Comparison of ENCODE assay signal across 22 cellular contexts in genomic region chr2:121231385-121232000, GRCh38. TPM values are rescaled to one million over a fixed set of nuclear protein-coding genes. Genes with fewer than 3 reads are reported as not detected.
A peak's percentile ranks its signal among the peaks of the same experiment; 100 is the strongest.
DNase-seq lines count a peak whose midpoint lies in the region; ATAC-seq, FAIRE-seq and TF ChIP-seq lines count a peak whose summit lies in the region.
"Had no signal": no experiment of that assay in that cellular context is flagged by ENCODE, and none has a peak within 500 bp of the region (broad histone marks: within the 10 kb centered on the region; RNA-seq: fewer than 3 reads in every experiment).

No MANE protein-coding gene starts in this region.

- H3K4me1 ChIP-seq in kidney (ENCODE audit: control insufficient read depth in 1 of 2, insufficient read depth in 1 of 2, low read depth in 1 of 2, low read length in 2 of 2) (peaks cover 13 to 15% of the 10 kb centered on the region in 2 donors), trophoblast cell (ENCODE audit: control insufficient read depth in 1 of 2, insufficient read depth in 2 of 2, low read length in 2 of 2) (no peaks in the 10 kb centered on the region), aorta (ENCODE audit: control insufficient read depth in 1 of 2, insufficient read depth in 2 of 2, low read length in 2 of 2) (no peaks in the 10 kb centered on the region)
- H3K4me1 ChIP-seq: A549, BE2C had no signal

- H2BK12ac ChIP-seq in trophoblast cell (ENCODE audit: low read length): no peak overlapping the region

- no peak for DNase-seq in stimulated activated naive CD8-positive, alpha-beta T cell treated with anti-CD3 and anti-CD28 coated beads, Interleukin-15, amount 100 ng/mL, for 72 hours
- DNase-seq in stimulated activated naive CD8-positive, alpha-beta T cell treated with anti-CD3 and anti-CD28 coated beads, Interleukin-15, Interleukin-2, amounts not matched to agents 100 U/mL and 50 U/mL, for 24 hours: no peak
- DNase-seq in kidney: peak; percentile 67
- DNase-seq in trophoblast cell: no peak
- peak in 1 of 2 donors; percentile 58 for DNase-seq in aorta
- no peak for DNase-seq in cortex of kidney (lab: John Stamatoyannopoulos, UW)
- DNase-seq in glutamatergic neuron: no peak
- no peak for DNase-seq in activated CD4-positive, alpha-beta memory T cell treated with anti-CD3 and anti-CD28 coated beads, Interleukin-2, amount 10 ng/mL, durations not matched to agents 7 days and 5 days
- DNase-seq: BE2C; CD8-positive, alpha-beta T cell; COR-L47; DMS153; DMS79 treated with DMSO at 0.1 percent for 48 hours; EL; H7 had no signal

- H4K8ac ChIP-seq in trophoblast cell (ENCODE audit: low read depth, low read length): no peak overlapping the region

- H2AK5ac ChIP-seq in trophoblast cell (ENCODE audit: low read length): no peak overlapping the region

- H3K9me3 Mint-ChIP-seq in stimulated activated naive CD8-positive, alpha-beta T cell treated with anti-CD3 and anti-CD28 coated beads, Interleukin-15, amount 100 ng/mL, for 72 hours: no peaks in the 10 kb centered on the region
- H3K9me3 Mint-ChIP-seq in glutamatergic neuron (ENCODE audit: unreplicated experiment): no peaks in the 10 kb centered on the region
- H3K9me3 Mint-ChIP-seq in activated CD4-positive, alpha-beta memory T cell treated with anti-CD3 and anti-CD28 coated beads, Interleukin-2, amount 10 ng/mL, durations not matched to agents 7 days and 5 days: no peaks in the 10 kb centered on the region
- H3K9me3 Mint-ChIP-seq: CD8-positive, alpha-beta T cell; GM23338 had no signal

- no peak overlapping the region for H4K12ac ChIP-seq in trophoblast cell (ENCODE audit: low read depth, low read length)

- no peaks in the 10 kb centered on the region for H3K79me2 ChIP-seq in trophoblast cell (ENCODE audit: control insufficient read depth, insufficient read depth, low read length, poor library complexity)

- no peak overlapping the region for H3K14ac ChIP-seq in trophoblast cell (ENCODE audit: low read length)

- H3K27me3 ChIP-seq in trophoblast cell (ENCODE audit: insufficient read depth, low read length) (no peaks in the 10 kb centered on the region), aorta (ENCODE audit: control insufficient read depth in 1 of 2, insufficient read depth in 2 of 2, low read length in 1 of 2) (no peaks in the 10 kb centered on the region)
- H3K27me3 ChIP-seq: BE2C had no signal

- H3K36me3 Mint-ChIP-seq in glutamatergic neuron (ENCODE audit: unreplicated experiment): peaks cover under 1% of the 10 kb centered on the region
- no peaks in the 10 kb centered on the region for H3K36me3 Mint-ChIP-seq in activated CD4-positive, alpha-beta memory T cell treated with anti-CD3 and anti-CD28 coated beads, Interleukin-2, amount 10 ng/mL, durations not matched to agents 7 days and 5 days (ENCODE audit: low read depth)
- H3K36me3 Mint-ChIP-seq: CD8-positive, alpha-beta T cell had no signal

- intact Hi-C loops in kidney (cut with DNase I) (no loop called here), aorta (cut with DNase I) (no loop called here)

- no peak overlapping the region for H3K18ac ChIP-seq in trophoblast cell (ENCODE audit: low read length)

- POLR2A ChIA-PET in activated CD4-positive, alpha-beta memory T cell treated with anti-CD3 and anti-CD28 coated beads, Interleukin-2, amount 10 ng/mL, durations not matched to agents 7 days and 5 days (lab: Charles Lee): no interaction called here

- WGBS in trophoblast cell (ENCODE audit: extremely low coverage, insufficient coverage, insufficient read length): no CpG with 5 or more reads among the region's 17 CpGs
- 91 to 93% methylated on average over 17 of the region's 17 CpGs for WGBS in aorta, 2 donors

- H3K4me3 Mint-ChIP-seq in stimulated activated naive CD8-positive, alpha-beta T cell treated with anti-CD3 and anti-CD28 coated beads, Interleukin-15, amount 100 ng/mL, for 72 hours: no peak overlapping the region
- H3K4me3 Mint-ChIP-seq in glutamatergic neuron (ENCODE audit: unreplicated experiment): no peak overlapping the region
- H3K4me3 Mint-ChIP-seq in activated CD4-positive, alpha-beta memory T cell treated with anti-CD3 and anti-CD28 coated beads, Interleukin-2, amount 10 ng/mL, durations not matched to agents 7 days and 5 days: no peak overlapping the region
- H3K4me3 Mint-ChIP-seq: CD8-positive, alpha-beta T cell; GM23338 had no signal

- no peaks in the 10 kb centered on the region for H3K27me3 Mint-ChIP-seq in stimulated activated naive CD8-positive, alpha-beta T cell treated with anti-CD3 and anti-CD28 coated beads, Interleukin-15, amount 100 ng/mL, for 72 hours
- H3K27me3 Mint-ChIP-seq in glutamatergic neuron (ENCODE audit: unreplicated experiment): peaks cover 3% of the 10 kb centered on the region
- H3K27me3 Mint-ChIP-seq in activated CD4-positive, alpha-beta memory T cell treated with anti-CD3 and anti-CD28 coated beads, Interleukin-2, amount 10 ng/mL, durations not matched to agents 7 days and 5 days: no peaks in the 10 kb centered on the region

- H2BK5ac ChIP-seq in trophoblast cell (ENCODE audit: low read depth, low read length, poor library complexity): no peak overlapping the region

- no peak overlapping the region for H3K23ac ChIP-seq in trophoblast cell (ENCODE audit: low read length)

- no peak overlapping the region for H3K4me2 ChIP-seq in trophoblast cell (ENCODE audit: low read length)
- H3K4me2 ChIP-seq: A549, GM23338 had no signal

- CTCF ChIA-PET in activated CD4-positive, alpha-beta memory T cell treated with anti-CD3 and anti-CD28 coated beads, Interleukin-2, amount 10 ng/mL, durations not matched to agents 7 days and 5 days (lab: Charles Lee): no interaction called here

- H3K9ac ChIP-seq in kidney (ENCODE audit: low read length in 2 of 2) (no peak overlapping the region), trophoblast cell (ENCODE audit: low read length) (no peak overlapping the region)

- H3K9me3 ChIP-seq in kidney (ENCODE audit: control insufficient read depth in 1 of 2, low read length in 2 of 2) (no peaks in the 10 kb centered on the region), trophoblast cell (ENCODE audit: insufficient read depth, low read depth, low read length) (peaks cover 5% of the 10 kb centered on the region), aorta (ENCODE audit: control insufficient read depth, low read length) (no peaks in the 10 kb centered on the region)
- H3K9me3 ChIP-seq: A549, BE2C had no signal

- FAIRE-seq in kidney (lab: Jason Lieb, UNC): no peak
- FAIRE-seq: A549, D721Med, G401.6, GM12891 had no signal

- H2AFZ ChIP-seq in trophoblast cell (ENCODE audit: insufficient read depth, low read length, poor library complexity): no peak overlapping the region
- H2AFZ ChIP-seq: GM23338 had no signal

- no peaks in the 10 kb centered on the region for H3K4me1 Mint-ChIP-seq in stimulated activated naive CD8-positive, alpha-beta T cell treated with anti-CD3 and anti-CD28 coated beads, Interleukin-15, amount 100 ng/mL, for 72 hours
- no peaks in the 10 kb centered on the region for H3K4me1 Mint-ChIP-seq in glutamatergic neuron (ENCODE audit: low read depth, unreplicated experiment)
- no peaks in the 10 kb centered on the region for H3K4me1 Mint-ChIP-seq in activated CD4-positive, alpha-beta memory T cell treated with anti-CD3 and anti-CD28 coated beads, Interleukin-2, amount 10 ng/mL, durations not matched to agents 7 days and 5 days
- H3K4me1 Mint-ChIP-seq: GM23338 had no signal

- H3K27ac Mint-ChIP-seq in stimulated activated naive CD8-positive, alpha-beta T cell treated with anti-CD3 and anti-CD28 coated beads, Interleukin-15, amount 100 ng/mL, for 72 hours: peak overlapping the region in 1 of 2 donors; percentile 42
- no peak overlapping the region for H3K27ac Mint-ChIP-seq in glutamatergic neuron (ENCODE audit: unreplicated experiment)
- H3K27ac Mint-ChIP-seq in activated CD4-positive, alpha-beta memory T cell treated with anti-CD3 and anti-CD28 coated beads, Interleukin-2, amount 10 ng/mL, durations not matched to agents 7 days and 5 days: no peak overlapping the region
- H3K27ac Mint-ChIP-seq: CD8-positive, alpha-beta T cell; GM23338 had no signal

- H3K4me3 ChIP-seq in kidney (ENCODE audit: low read length in 2 of 2) (no peak overlapping the region), trophoblast cell (ENCODE audit: low read depth, low read length) (peak overlapping the region; percentile 12), aorta (ENCODE audit: low read length in 2 of 2) (no peak overlapping the region)
- H3K4me3 ChIP-seq: A549, GM23338 had no signal

- no peaks in the 10 kb centered on the region for H3K79me1 ChIP-seq in trophoblast cell (ENCODE audit: low read length)

- no peak overlapping the region for H4K91ac ChIP-seq in trophoblast cell (ENCODE audit: low read depth, low read length)

- TF ChIP-seq CTCF in kidney (IDR thresholded peaks at IDR 0.05; ENCODE audit: borderline replicate concordance, extremely low read depth, insufficient read depth) (no peak), glutamatergic neuron (IDR thresholded peaks at IDR 0.05; ENCODE audit: partially characterized antibody, unreplicated experiment) (no peak)

- peak; percentile 32 for ATAC-seq in stimulated activated naive CD8-positive, alpha-beta T cell treated with anti-CD3 and anti-CD28 coated beads, Interleukin-15, amount 100 ng/mL, for 72 hours
- no peak for ATAC-seq in stimulated activated naive CD8-positive, alpha-beta T cell treated with anti-CD3 and anti-CD28 coated beads, Interleukin-15, Interleukin-2, amounts not matched to agents 100 U/mL and 50 U/mL, for 24 hours
- peak; percentile 47 for ATAC-seq in aorta (ENCODE audit: low FRiP score)
- ATAC-seq: A549; CD8-positive, alpha-beta T cell; GM23338 had no signal

- H3K4ac ChIP-seq in trophoblast cell (ENCODE audit: low read depth, low read length): no peak overlapping the region

- peaks cover 29 to 66% of the 10 kb centered on the region in 2 donors for H3K36me3 ChIP-seq in kidney (ENCODE audit: control insufficient read depth in 1 of 2, insufficient read depth in 2 of 2, low read length in 2 of 2)
- no peaks in the 10 kb centered on the region for H3K36me3 ChIP-seq in trophoblast cell (ENCODE audit: control insufficient read depth in 1 of 2, insufficient read depth in 2 of 2, low read length in 2 of 2)
- no peaks in the 10 kb centered on the region for H3K36me3 ChIP-seq in aorta (ENCODE audit: control insufficient read depth in 1 of 2, insufficient read depth in 2 of 2, low read length in 1 of 2)
- H3K36me3 ChIP-seq: BE2C had no signal

- peak overlapping the region in 1 of 2 donors; percentile 3 for H3K27ac ChIP-seq in kidney (ENCODE audit: low read depth in 2 of 2, low read length in 2 of 2)
- no peak overlapping the region for H3K27ac ChIP-seq in trophoblast cell (ENCODE audit: low read depth, low read length)
- H3K27ac ChIP-seq in aorta (ENCODE audit: low read depth in 1 of 2, low read length in 2 of 2): no peak overlapping the region
- H3K27ac ChIP-seq: A549, C4-2B had no signal

- no peak overlapping the region for H2BK120ac ChIP-seq in trophoblast cell (ENCODE audit: insufficient read depth, low read length, poor library complexity)

RNA-seq across cellular contexts. Expression of gene TFCP2L1, which starts 53.5 kb away (rescaled TPM):
- total RNA-seq in kidney (172 TPM), aorta (1 to 10 TPM in 1 of 2 donors, under 1 TPM in 1; 0.69 to 1.7 TPM), glutamatergic neuron (ENCODE audit: unreplicated experiment) (0.07 TPM)
- polyA plus RNA-seq in kidney (ENCODE audit: insufficient read depth, low read depth, low replicate concordance) (44.4 TPM), aorta (1 to 10 TPM in 1 of 2 donors, under 1 TPM in 1; 0.03 to 1.1 TPM)
- polyA plus RNA-seq in trophoblast cell (2013): 5.2 and 5.3 TPM in 2 replicates
- under 1 TPM; 0.08 to 0.28 TPM for total RNA-seq in activated CD4-positive, alpha-beta memory T cell treated with anti-CD3 and anti-CD28 coated beads, Interleukin-2, amount 10 ng/mL, durations not matched to agents 7 days and 5 days
- polyA plus RNA-seq: AG04450 had no signal

Comparison
In these comparisons a context has a peak if more than half of its experiments do, and no peak if none do; other contexts are left out.
1. RNA of gene TFCP2L1, which starts 53.5 kb away (total RNA-seq): 172 TPM in kidney (single experiment); 0.69 to 1.7 TPM in aorta, 0.08 to 0.28 TPM in activated CD4-positive, alpha-beta memory T cell treated with anti-CD3 and anti-CD28 coated beads, Interleukin-2, amount 10 ng/mL, durations not matched to agents 7 days and 5 days and 0.07 TPM in glutamatergic neuron (single experiment); every median in the first group is over 10 times any median in the second.